21 cellular contexts compared by ENCODE assay signal in the genomic region with DNA sequence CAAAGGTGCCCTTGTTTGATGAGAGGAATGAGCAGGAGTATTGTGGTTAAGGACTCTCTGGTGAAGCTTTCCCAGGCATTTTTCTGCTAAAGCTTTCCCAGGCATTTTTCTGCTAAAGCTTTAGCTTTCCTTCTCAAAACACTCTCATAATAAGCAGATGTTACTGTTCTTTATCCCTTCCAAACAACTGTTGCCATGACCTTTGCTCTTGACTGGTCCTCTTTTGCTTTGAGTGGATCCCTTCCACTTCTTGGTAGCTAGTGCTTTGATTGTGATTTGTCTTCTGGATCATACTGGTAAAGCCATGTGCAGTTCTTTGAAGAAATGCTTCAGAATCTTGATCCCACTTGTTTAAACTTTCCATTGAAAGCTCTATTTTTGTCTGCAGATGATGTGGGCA.
DNase-seq lines count a peak whose midpoint lies in the region; ATAC-seq and TF ChIP-seq lines count a peak whose summit lies in the region.
"Had no signal": no experiment of that assay in that cellular context is flagged by ENCODE, and none has a peak within 500 bp of the region (broad histone marks: within the 10 kb centered on the region; RNA-seq: fewer than 3 reads in every experiment).

No MANE protein-coding gene starts in this region.

- no peak overlapping the region for H2BK5ac ChIP-seq in mesenchymal stem cell (ENCODE audit: low read depth, low read length, poor library complexity, severe bottlenecking)

- no peak overlapping the region for H3K4me3 Mint-ChIP-seq in activated CD4-positive, alpha-beta T cell treated with anti-CD3 and anti-CD28 coated beads for 36 hours
- no peak overlapping the region for H3K4me3 Mint-ChIP-seq in activated CD4-positive, alpha-beta T cell treated with anti-CD3 and anti-CD28 coated beads, Interleukin-2, amount 10 ng/mL, durations not matched to agents 7 days and 5 days
- no peak overlapping the region for H3K4me3 Mint-ChIP-seq in activated T-helper 1 cell treated with anti-CD3 and anti-CD28 coated beads, Interleukin-12 subunit alpha, Interleukin-12 subunit beta, Interleukin-2, Interleukin-4 antibody, amounts not matched to agents 30 ng/mL and 10 ng/mL and 1 ng/mL, durations not matched to agents 14 hours and 24 hours and 36 hours
- H3K4me3 Mint-ChIP-seq: CD8-positive, alpha-beta memory T cell; central memory CD8-positive, alpha-beta T cell; dendritic cell treated with granulocyte-macrophage colony-stimulating factor and Interleukin-4, amounts not matched to agents 40 ng/mL and 50 ng/mL, for 4 days; IgD-negative memory B cell had no signal

- H3K36me3 Mint-ChIP-seq in activated CD4-positive, alpha-beta T cell treated with anti-CD3 and anti-CD28 coated beads for 36 hours (ENCODE audit: low read depth), result peaks cover 64% of the 10 kb centered on the region
- peaks cover 65% of the 10 kb centered on the region for H3K36me3 Mint-ChIP-seq in activated CD4-positive, alpha-beta T cell treated with anti-CD3 and anti-CD28 coated beads, Interleukin-2, amount 10 ng/mL, durations not matched to agents 7 days and 5 days (ENCODE audit: low read depth)
- H3K36me3 Mint-ChIP-seq in activated T-helper 1 cell treated with anti-CD3 and anti-CD28 coated beads, Interleukin-12 subunit alpha, Interleukin-12 subunit beta, Interleukin-2, Interleukin-4 antibody, amounts not matched to agents 30 ng/mL and 10 ng/mL and 1 ng/mL, durations not matched to agents 14 hours and 24 hours and 36 hours (ENCODE audit: low read depth), result peaks cover 50% of the 10 kb centered on the region

- no peak overlapping the region for H2BK120ac ChIP-seq in mesenchymal stem cell (ENCODE audit: low read depth, low read length)

- H3K4me3 ChIP-seq in AG04450 (ENCODE audit: low read depth, low read length) (no peak overlapping the region), mesenchymal stem cell (ENCODE audit: insufficient read depth in 1 of 2, low read depth in 1 of 2, low read length in 2 of 2) (no peak overlapping the region), Peyer's patch (no peak overlapping the region)
- H3K4me3 ChIP-seq: esophagus muscularis mucosa, gastrocnemius medialis, psoas muscle, tibial nerve had no signal

- no peak overlapping the region for H3K4me2 ChIP-seq in mesenchymal stem cell (ENCODE audit: low read length, poor library complexity, severe bottlenecking)

- no peak overlapping the region for H3K4ac ChIP-seq in mesenchymal stem cell (ENCODE audit: low read depth in 1 of 2, low read length in 2 of 2)

- H3K14ac ChIP-seq in mesenchymal stem cell (ENCODE audit: low read length in 2 of 2), result no peak overlapping the region

- H3K9me3 ChIP-seq in AG04450 (ENCODE audit: control insufficient read depth, insufficient read depth, low read length) (no peaks in the 10 kb centered on the region), mesenchymal stem cell (ENCODE audit: control insufficient read depth, low read length) (no peaks in the 10 kb centered on the region), Peyer's patch (no peaks in the 10 kb centered on the region)
- H3K9me3 ChIP-seq: esophagus muscularis mucosa, gastrocnemius medialis, psoas muscle, tibial nerve had no signal

- H2BK12ac ChIP-seq in mesenchymal stem cell (ENCODE audit: low read length in 2 of 2), result no peak overlapping the region

- H3K23ac ChIP-seq in mesenchymal stem cell (ENCODE audit: low read length in 2 of 2), result no peak overlapping the region

- no peak overlapping the region for H4K8ac ChIP-seq in mesenchymal stem cell (ENCODE audit: low read length)

- no peak for TF ChIP-seq POLR2A in Peyer's patch (IDR thresholded peaks at IDR 0.05)

- peaks cover 12% of the 10 kb centered on the region for H3K79me1 ChIP-seq in mesenchymal stem cell (replicated peaks; ENCODE audit: low read length, poor library complexity, severe bottlenecking)

- TF ChIP-seq CTCF in AG04450 (IDR thresholded peaks at IDR 0.05; ENCODE audit: low read depth, low read length) (no peak), Peyer's patch (IDR thresholded peaks at IDR 0.05) (no peak)

- H3K4me1 ChIP-seq in mesenchymal stem cell (ENCODE audit: control insufficient read depth, insufficient read depth, low read depth, low read length), result no peaks in the 10 kb centered on the region
- no peaks in the 10 kb centered on the region for H3K4me1 ChIP-seq in Peyer's patch
- H3K4me1 ChIP-seq: gastrocnemius medialis, psoas muscle had no signal

- H3K36me3 ChIP-seq in mesenchymal stem cell (ENCODE audit: control insufficient read depth in 1 of 2, insufficient read depth in 2 of 2, low read depth in 1 of 2, low read length in 2 of 2) (peaks cover 6 to 80% of the 10 kb centered on the region in 2 experiments), Peyer's patch (peaks cover 0 to 90% (median 0%) of the 10 kb centered on the region in 3 donors)

- intact Hi-C loops in activated CD4-positive, alpha-beta T cell treated with anti-CD3 and anti-CD28 coated beads for 36 hours (cut with DNase I, micrococcal nuclease), result no loop called here
- intact Hi-C loops in activated T-helper 1 cell treated with anti-CD3 and anti-CD28 coated beads, Interleukin-12 subunit alpha, Interleukin-12 subunit beta, Interleukin-2, Interleukin-4 antibody, amounts not matched to agents 30 ng/mL and 10 ng/mL and 1 ng/mL, durations not matched to agents 14 hours and 24 hours and 36 hours (cut with micrococcal nuclease), result loop anchor here (2.0 kb wide), 1 partner anchor 15 kb away; no protein-coding TSS in a partner anchor

- H2AK5ac ChIP-seq in mesenchymal stem cell (ENCODE audit: low read length, severe bottlenecking), result no peak overlapping the region

- CTCF ChIA-PET in activated CD4-positive, alpha-beta T cell treated with anti-CD3 and anti-CD28 coated beads for 36 hours (lab: Charles Lee), result interaction anchor here (1.0 to 1.3 kb wide), 2 partner anchors 38 to 68 kb away, joined by 3 read pairs; no protein-coding TSS in a partner anchor
- CTCF ChIA-PET in activated CD4-positive, alpha-beta T cell treated with anti-CD3 and anti-CD28 coated beads, Interleukin-2, amount 10 ng/mL, durations not matched to agents 7 days and 5 days (lab: Charles Lee), result interaction anchor here (0.9 to 1.3 kb wide), 2 partner anchors 26 to 364 kb away, joined by 3 to 4 read pairs; no protein-coding TSS in a partner anchor
- CTCF ChIA-PET in AG04450 (lab: Charles Lee), result no interaction called here

- no peaks in the 10 kb centered on the region for H3K27me3 Mint-ChIP-seq in activated CD4-positive, alpha-beta T cell treated with anti-CD3 and anti-CD28 coated beads for 36 hours
- no peaks in the 10 kb centered on the region for H3K27me3 Mint-ChIP-seq in activated CD4-positive, alpha-beta T cell treated with anti-CD3 and anti-CD28 coated beads, Interleukin-2, amount 10 ng/mL, durations not matched to agents 7 days and 5 days
- H3K27me3 Mint-ChIP-seq in activated T-helper 1 cell treated with anti-CD3 and anti-CD28 coated beads, Interleukin-12 subunit alpha, Interleukin-12 subunit beta, Interleukin-2, Interleukin-4 antibody, amounts not matched to agents 30 ng/mL and 10 ng/mL and 1 ng/mL, durations not matched to agents 14 hours and 24 hours and 36 hours (ENCODE audit: insufficient read depth), result no peaks in the 10 kb centered on the region
- H3K27me3 Mint-ChIP-seq: CD8-positive, alpha-beta memory T cell; central memory CD8-positive, alpha-beta T cell; dendritic cell treated with granulocyte-macrophage colony-stimulating factor and Interleukin-4, amounts not matched to agents 40 ng/mL and 50 ng/mL, for 4 days; IgD-negative memory B cell had no signal

- POLR2A ChIA-PET in activated CD4-positive, alpha-beta T cell treated with anti-CD3 and anti-CD28 coated beads for 36 hours (lab: Charles Lee), result no interaction called here
- POLR2A ChIA-PET in activated CD4-positive, alpha-beta T cell treated with anti-CD3 and anti-CD28 coated beads, Interleukin-2, amount 10 ng/mL, durations not matched to agents 7 days and 5 days (lab: Charles Lee), result no interaction called here
- POLR2A ChIA-PET in AG04450 (lab: Yijun Ruan, JAX), result no interaction called here

- no peak overlapping the region for H3K18ac ChIP-seq in mesenchymal stem cell (ENCODE audit: low read depth in 1 of 2, low read length in 2 of 2)

- peak; percentile 27 for ATAC-seq in activated CD4-positive, alpha-beta T cell treated with anti-CD3 and anti-CD28 coated beads for 36 hours
- ATAC-seq: gastrocnemius medialis, Panc1, psoas muscle had no signal

- no peak overlapping the region for H3K27ac ChIP-seq in AG04450 (ENCODE audit: low read depth, low read length)
- no peak overlapping the region for H3K27ac ChIP-seq in mesenchymal stem cell (ENCODE audit: low read length, poor library complexity, severe bottlenecking)
- H3K27ac ChIP-seq in Peyer's patch, result no peak overlapping the region
- H3K27ac ChIP-seq: esophagus muscularis mucosa, gastrocnemius medialis, psoas muscle, tibial nerve had no signal

- no peaks in the 10 kb centered on the region for H3K27me3 ChIP-seq in AG04450 (ENCODE audit: control insufficient read depth, insufficient read depth, low read length)
- H3K27me3 ChIP-seq in mesenchymal stem cell (ENCODE audit: control insufficient read depth in 1 of 2, insufficient read depth in 1 of 2, low read length in 2 of 2), result no peaks in the 10 kb centered on the region
- H3K27me3 ChIP-seq in Peyer's patch, result no peaks in the 10 kb centered on the region
- H3K27me3 ChIP-seq: esophagus muscularis mucosa, gastrocnemius medialis, tibial nerve had no signal

- no peak overlapping the region for H3K9ac ChIP-seq in mesenchymal stem cell (ENCODE audit: low read length)

- H2BK15ac ChIP-seq in mesenchymal stem cell (ENCODE audit: low read depth, poor library complexity, severe bottlenecking), result no peak overlapping the region

- no peak for DNase-seq in activated CD4-positive, alpha-beta T cell treated with anti-CD3 and anti-CD28 coated beads for 36 hours
- DNase-seq in activated CD4-positive, alpha-beta T cell treated with anti-CD3 and anti-CD28 coated beads, Interleukin-2, amount 10 ng/mL, durations not matched to agents 7 days and 5 days, result no peak
- peak; percentile 4 for DNase-seq in AG04450 (ENCODE audit: low read depth, low spot score)
- no peak for DNase-seq in activated T-helper 1 cell treated with anti-CD3 and anti-CD28 coated beads, Interleukin-12 subunit alpha, Interleukin-12 subunit beta, Interleukin-2, Interleukin-4 antibody, amounts not matched to agents 30 ng/mL and 10 ng/mL and 1 ng/mL, durations not matched to agents 14 hours and 24 hours and 36 hours (ENCODE audit: low spot score)
- DNase-seq in mesenchymal stem cell, result peak; percentile 12
- DNase-seq in Peyer's patch, result no peak
- DNase-seq in GM19238 (ENCODE audit: insufficient read length, low spot score), result no peak
- DNase-seq in medulla oblongata (ENCODE audit: extremely low spot score), result no peak
- DNase-seq: activated CD4-positive, alpha-beta T cell treated with anti-CD3 and anti-CD28 coated beads, Interleukin-2, amount 50 U/mL, for 4 hours; CD8-positive, alpha-beta memory T cell; DMS 273 treated with DMSO at 0.1 percent for 48 hours; gastrocnemius medialis; NCI-H2029 treated with DMSO at 0.1 percent for 48 hours; psoas muscle; SHP77 treated with DMSO at 0.1 percent for 48 hours had no signal

- peaks cover 51% of the 10 kb centered on the region for H3K4me1 Mint-ChIP-seq in activated CD4-positive, alpha-beta T cell treated with anti-CD3 and anti-CD28 coated beads for 36 hours
- H3K4me1 Mint-ChIP-seq in activated CD4-positive, alpha-beta T cell treated with anti-CD3 and anti-CD28 coated beads, Interleukin-2, amount 10 ng/mL, durations not matched to agents 7 days and 5 days, result peaks cover 21% of the 10 kb centered on the region
- peaks cover 26% of the 10 kb centered on the region for H3K4me1 Mint-ChIP-seq in activated T-helper 1 cell treated with anti-CD3 and anti-CD28 coated beads, Interleukin-12 subunit alpha, Interleukin-12 subunit beta, Interleukin-2, Interleukin-4 antibody, amounts not matched to agents 30 ng/mL and 10 ng/mL and 1 ng/mL, durations not matched to agents 14 hours and 24 hours and 36 hours (ENCODE audit: low read depth)

- peak overlapping the region; percentile 53 for H3K27ac Mint-ChIP-seq in activated CD4-positive, alpha-beta T cell treated with anti-CD3 and anti-CD28 coated beads for 36 hours
- H3K27ac Mint-ChIP-seq in activated CD4-positive, alpha-beta T cell treated with anti-CD3 and anti-CD28 coated beads, Interleukin-2, amount 10 ng/mL, durations not matched to agents 7 days and 5 days, result no peak overlapping the region
- peak overlapping the region; percentile 51 for H3K27ac Mint-ChIP-seq in activated T-helper 1 cell treated with anti-CD3 and anti-CD28 coated beads, Interleukin-12 subunit alpha, Interleukin-12 subunit beta, Interleukin-2, Interleukin-4 antibody, amounts not matched to agents 30 ng/mL and 10 ng/mL and 1 ng/mL, durations not matched to agents 14 hours and 24 hours and 36 hours
- H3K27ac Mint-ChIP-seq: dendritic cell treated with granulocyte-macrophage colony-stimulating factor and Interleukin-4, amounts not matched to agents 40 ng/mL and 50 ng/mL, for 4 days had no signal

- H2AFZ ChIP-seq in mesenchymal stem cell (ENCODE audit: low read depth, low read length), result no peak overlapping the region

- no peaks in the 10 kb centered on the region for H3K9me3 Mint-ChIP-seq in activated CD4-positive, alpha-beta T cell treated with anti-CD3 and anti-CD28 coated beads for 36 hours (ENCODE audit: low read depth)
- H3K9me3 Mint-ChIP-seq in activated CD4-positive, alpha-beta T cell treated with anti-CD3 and anti-CD28 coated beads, Interleukin-2, amount 10 ng/mL, durations not matched to agents 7 days and 5 days, result no peaks in the 10 kb centered on the region
- no peaks in the 10 kb centered on the region for H3K9me3 Mint-ChIP-seq in activated T-helper 1 cell treated with anti-CD3 and anti-CD28 coated beads, Interleukin-12 subunit alpha, Interleukin-12 subunit beta, Interleukin-2, Interleukin-4 antibody, amounts not matched to agents 30 ng/mL and 10 ng/mL and 1 ng/mL, durations not matched to agents 14 hours and 24 hours and 36 hours
- H3K9me3 Mint-ChIP-seq: CD8-positive, alpha-beta memory T cell; central memory CD8-positive, alpha-beta T cell; dendritic cell treated with granulocyte-macrophage colony-stimulating factor and Interleukin-4, amounts not matched to agents 40 ng/mL and 50 ng/mL, for 4 days; IgD-negative memory B cell had no signal

- H4K91ac ChIP-seq in mesenchymal stem cell (ENCODE audit: low read length), result no peak overlapping the region

Comparison
In these comparisons a context has a peak if more than half of its experiments do, and no peak if none do; other contexts are left out.
1. DNase-seq: peak in AG04450 (single experiment) and mesenchymal stem cell (single experiment); none in activated CD4-positive, alpha-beta T cell treated with anti-CD3 and anti-CD28 coated beads for 36 hours (single experiment), activated CD4-positive, alpha-beta T cell treated with anti-CD3 and anti-CD28 coated beads, Interleukin-2, amount 10 ng/mL, durations not matched to agents 7 days and 5 days (single experiment), activated T-helper 1 cell treated with anti-CD3 and anti-CD28 coated beads, Interleukin-12 subunit alpha, Interleukin-12 subunit beta, Interleukin-2, Interleukin-4 antibody, amounts not matched to agents 30 ng/mL and 10 ng/mL and 1 ng/mL, durations not matched to agents 14 hours and 24 hours and 36 hours (single experiment), Peyer's patch (0 of 3), GM19238 (single experiment) and medulla oblongata (single experiment).